In the genomic region with DNA sequence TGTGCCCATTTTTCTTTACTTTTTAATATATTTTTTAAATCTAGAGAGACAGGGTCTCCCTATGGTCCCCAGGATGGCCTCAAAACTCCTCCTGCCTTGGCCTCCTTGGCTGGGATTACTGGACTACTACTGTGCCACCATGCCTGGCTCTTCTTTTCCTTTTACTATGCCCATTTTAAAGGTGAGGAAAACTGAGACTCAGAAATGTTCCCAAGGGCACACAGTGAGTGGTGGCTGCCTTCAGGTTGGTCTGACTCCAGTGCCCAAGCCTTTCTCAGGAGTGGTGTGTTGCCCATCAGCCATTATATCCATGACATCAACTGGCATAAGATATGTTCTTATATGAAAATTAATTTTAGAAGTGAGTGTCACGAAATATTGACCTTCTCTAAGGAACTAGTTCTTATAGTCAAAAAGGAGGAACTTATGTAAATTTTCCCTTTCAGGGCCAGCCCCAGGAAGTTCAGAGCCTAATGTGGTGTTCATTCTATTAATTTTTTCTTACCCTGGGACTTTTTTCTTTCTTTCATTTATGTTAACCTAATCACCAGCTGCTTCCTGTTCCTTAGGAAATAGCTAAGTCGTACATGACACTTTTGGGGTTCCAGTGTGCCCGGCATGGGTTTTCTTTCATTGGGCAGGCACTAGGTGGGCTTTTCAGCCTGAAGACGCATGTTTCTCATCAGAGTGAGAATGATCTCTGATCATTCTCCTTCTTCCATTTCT, we compare ENCODE assay signal across 14 cellular contexts. TPM values are rescaled to one million over a fixed set of nuclear protein-coding genes. Genes with fewer than 3 reads are reported as not detected.
DNase-seq lines count a peak whose midpoint lies in the region; ATAC-seq and TF ChIP-seq lines count a peak whose summit lies in the region.
"Had no signal": no experiment of that assay in that cellular context is flagged by ENCODE, and none has a peak within 500 bp of the region (broad histone marks: within the 10 kb centered on the region; RNA-seq: fewer than 3 reads in every experiment).

No MANE protein-coding gene starts in this region.

- H3K79me2 ChIP-seq in Karpas-422 (ENCODE audit: low read length): no peaks in the 10 kb centered on the region

- H3K9me3 ChIP-seq in Karpas-422 (ENCODE audit: low read length): no peaks in the 10 kb centered on the region

- H3K4me1 ChIP-seq in Karpas-422 (ENCODE audit: low read length): peaks cover 7% of the 10 kb centered on the region

- no peak for ATAC-seq in HG03469 (IDR thresholded peaks at IDR 0.05; ENCODE audit: unreplicated experiment)
- ATAC-seq: T-cell had no signal

- H3K4me3 Mint-ChIP-seq in dendritic cell treated with granulocyte-macrophage colony-stimulating factor and Interleukin-4, amounts not matched to agents 40 ng/mL and 50 ng/mL, for 4 days: peak overlapping the region; percentile 65
- H3K4me3 Mint-ChIP-seq: T-cell had no signal

- H3K36me3 Mint-ChIP-seq in dendritic cell treated with granulocyte-macrophage colony-stimulating factor and Interleukin-4, amounts not matched to agents 40 ng/mL and 50 ng/mL, for 4 days (ENCODE audit: low read depth): no peaks in the 10 kb centered on the region
- H3K36me3 Mint-ChIP-seq: T-cell had no signal

- H3K4me1 Mint-ChIP-seq in dendritic cell treated with granulocyte-macrophage colony-stimulating factor and Interleukin-4, amounts not matched to agents 40 ng/mL and 50 ng/mL, for 4 days (ENCODE audit: low read depth): peaks cover 71% of the 10 kb centered on the region

- intact Hi-C loops in dendritic cell treated with granulocyte-macrophage colony-stimulating factor and Interleukin-4, amounts not matched to agents 40 ng/mL and 50 ng/mL, for 4 days (cut with micrococcal nuclease): loop anchor here (10.0 kb wide), 2 partner anchors 80 to 170 kb away; a partner anchor contains a TSS

- peak overlapping the region; percentile 91 for H3K27ac Mint-ChIP-seq in dendritic cell treated with granulocyte-macrophage colony-stimulating factor and Interleukin-4, amounts not matched to agents 40 ng/mL and 50 ng/mL, for 4 days

- no peak overlapping the region for H3K9ac ChIP-seq in Karpas-422 (ENCODE audit: low read length)

- no peak overlapping the region for H3K4me3 ChIP-seq in Karpas-422 (ENCODE audit: low read length)

- no peaks in the 10 kb centered on the region for H3K27me3 ChIP-seq in Karpas-422 (ENCODE audit: low read length)

- DNase-seq in AML-193 (lab: John Stamatoyannopoulos, UW) (peak; percentile 31 to 65), GM13977 (ENCODE audit: low spot score) (peak; percentile 34), Karpas-422 (peak; percentile 40), mucosa of gallbladder (ENCODE audit: low spot score) (no peak), NCI-H510A (lab: John Stamatoyannopoulos, UW) (no peak), NCI-H187 treated with DMSO at 0.1 percent for 48 hours (lab: John Stamatoyannopoulos, UW) (no peak)
- DNase-seq: DMS79; stimulated activated CD4-positive, alpha-beta T cell treated with anti-CD3 and anti-CD28 coated beads, Interleukin-4, amount 100 ng/mL, for 1 hour; T-cell had no signal

- H3K27me3 Mint-ChIP-seq in dendritic cell treated with granulocyte-macrophage colony-stimulating factor and Interleukin-4, amounts not matched to agents 40 ng/mL and 50 ng/mL, for 4 days: peaks cover 2% of the 10 kb centered on the region
- H3K27me3 Mint-ChIP-seq: T-cell had no signal

- H2AFZ ChIP-seq in Karpas-422 (ENCODE audit: low read length): peak overlapping the region; percentile 75

- H3K4me2 ChIP-seq in Karpas-422 (ENCODE audit: low read depth, low read length, poor library complexity, severe bottlenecking): no peak overlapping the region

- no peaks in the 10 kb centered on the region for H3K9me3 Mint-ChIP-seq in dendritic cell treated with granulocyte-macrophage colony-stimulating factor and Interleukin-4, amounts not matched to agents 40 ng/mL and 50 ng/mL, for 4 days
- H3K9me3 Mint-ChIP-seq: T-cell had no signal

- H3K27ac ChIP-seq in Karpas-422 (ENCODE audit: low read length): no peak overlapping the region

- no peaks in the 10 kb centered on the region for H4K20me1 ChIP-seq in Karpas-422 (ENCODE audit: insufficient read depth, low read depth, low read length)

- no peaks in the 10 kb centered on the region for H3K36me3 ChIP-seq in Karpas-422 (ENCODE audit: insufficient read depth, low read length)

- in situ Hi-C loops in GM13977 (cut with MboI; ENCODE audit: low pct_unique_long_range_greater_than_20kb, low sequenced_read_pairs, unreplicated experiment): no loop called here

- no peaks in the 10 kb centered on the region for H3K9me2 ChIP-seq in Karpas-422 (replicated peaks; ENCODE audit: insufficient read depth, low read length)

- TF ChIP-seq CTCF in GM13977 (IDR thresholded peaks at IDR 0.05; ENCODE audit: extremely low read depth, insufficient read depth, missing control alignments): no peak

RNA-seq across cellular contexts. Expression of a gene that starts 17.9 kb away (rescaled TPM):
- 0.63 and 1.0 TPM in 2 replicates for total RNA-seq in Karpas-422 (2014; rRNA removed; shearing (Covaris generic); ENCODE audit: low replicate concordance)
- total RNA-seq in mucosa of gallbladder: 9.0 TPM
- total RNA-seq: chondrocyte, fibroblast of lung, pulmonary artery endothelial cell had no signal

RNA-seq across cellular contexts. Expression of a gene that starts 33.8 kb away (rescaled TPM):
- 39.6 and 45.8 TPM in 2 replicates for total RNA-seq in Karpas-422 (2014; rRNA removed; shearing (Covaris generic); ENCODE audit: low replicate concordance)
- total RNA-seq in mucosa of gallbladder: 17.2 TPM

Comparison
In these comparisons a context has a peak if more than half of its experiments do, and no peak if none do; other contexts are left out.
1. DNase-seq: peak in AML-193 (2 of 2), GM13977 (single experiment) and Karpas-422 (single experiment); none in mucosa of gallbladder (single experiment), NCI-H510A (single experiment) and NCI-H187 treated with DMSO at 0.1 percent for 48 hours (single experiment).